In the genomic region with DNA sequence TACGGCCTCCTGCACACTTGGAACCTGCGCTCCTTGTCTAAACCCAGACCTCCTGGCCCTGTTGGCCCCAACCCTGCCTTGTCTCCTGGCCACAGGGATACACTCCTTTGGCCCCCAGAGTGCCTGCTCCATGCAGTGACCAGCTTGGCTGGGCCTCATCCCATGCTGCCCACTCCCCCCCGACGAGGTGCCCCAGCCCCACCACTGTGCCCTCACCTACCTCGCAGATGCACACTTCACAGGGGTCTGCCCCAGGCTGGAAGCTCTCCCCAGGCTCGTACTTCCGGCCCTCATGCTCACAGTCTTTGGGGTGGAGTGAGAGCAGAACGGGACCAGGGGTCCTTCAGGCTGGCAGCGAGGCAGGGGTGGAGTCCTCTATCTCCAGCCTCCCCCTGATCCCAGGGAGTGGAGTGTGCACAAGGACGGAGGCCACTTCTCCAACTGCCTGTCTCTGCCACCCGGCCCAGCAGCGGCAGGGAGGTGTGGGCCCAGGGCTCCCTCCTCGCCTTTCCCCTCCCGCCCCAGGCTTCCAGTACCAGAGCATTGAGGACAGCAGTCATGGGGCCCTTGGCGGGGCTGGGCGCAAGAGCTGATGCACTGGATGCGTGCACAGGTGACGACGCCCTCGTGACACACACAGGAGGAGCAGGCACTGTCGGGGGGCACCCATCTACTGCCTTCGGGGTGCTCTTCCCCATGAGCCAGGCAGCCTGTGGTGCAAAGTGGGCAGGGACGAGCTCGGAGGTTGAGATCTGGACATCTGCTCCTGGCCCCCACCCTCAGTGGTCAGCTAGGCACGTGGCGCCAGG, we compare ENCODE assay signal across 1 cellular context.
TF ChIP-seq lines count a peak whose summit lies in the region.

No MANE protein-coding gene starts in this region.

TF ChIP-seq in HepG2, 621 proteins besides CTCF, POLR2A, EP300 and RAD21:
- TF ChIP-seq ZNF101 (CRISPR knock-in tag; IDR thresholded peaks at IDR 0.05; ENCODE audit: borderline replicate concordance, low read depth) (no peak), POLR2AphosphoS2 (IDR thresholded peaks at IDR 0.05; ENCODE audit: low read depth, low read length) (no peak), NCOA1 (CRISPR knock-in tag; IDR thresholded peaks at IDR 0.05) (no peak), NR2F1 (CRISPR knock-in tag; IDR thresholded peaks at IDR 0.05) (no peak), CCDC6 (CRISPR knock-in tag; IDR thresholded peaks at IDR 0.05) (no peak), TBX2 (CRISPR knock-in tag; IDR thresholded peaks at IDR 0.05; ENCODE audit: borderline replicate concordance) (no peak), NONO (IDR thresholded peaks at IDR 0.05) (no peak), NONO (CRISPR knock-in tag; conservative IDR thresholded peaks at IDR 0.05) (no peak), AHR (CRISPR knock-in tag; IDR thresholded peaks at IDR 0.05) (no peak), JDP2 (CRISPR knock-in tag; IDR thresholded peaks at IDR 0.05; ENCODE audit: borderline replicate concordance) (no peak)
- TF ChIP-seq, protein P1, sequence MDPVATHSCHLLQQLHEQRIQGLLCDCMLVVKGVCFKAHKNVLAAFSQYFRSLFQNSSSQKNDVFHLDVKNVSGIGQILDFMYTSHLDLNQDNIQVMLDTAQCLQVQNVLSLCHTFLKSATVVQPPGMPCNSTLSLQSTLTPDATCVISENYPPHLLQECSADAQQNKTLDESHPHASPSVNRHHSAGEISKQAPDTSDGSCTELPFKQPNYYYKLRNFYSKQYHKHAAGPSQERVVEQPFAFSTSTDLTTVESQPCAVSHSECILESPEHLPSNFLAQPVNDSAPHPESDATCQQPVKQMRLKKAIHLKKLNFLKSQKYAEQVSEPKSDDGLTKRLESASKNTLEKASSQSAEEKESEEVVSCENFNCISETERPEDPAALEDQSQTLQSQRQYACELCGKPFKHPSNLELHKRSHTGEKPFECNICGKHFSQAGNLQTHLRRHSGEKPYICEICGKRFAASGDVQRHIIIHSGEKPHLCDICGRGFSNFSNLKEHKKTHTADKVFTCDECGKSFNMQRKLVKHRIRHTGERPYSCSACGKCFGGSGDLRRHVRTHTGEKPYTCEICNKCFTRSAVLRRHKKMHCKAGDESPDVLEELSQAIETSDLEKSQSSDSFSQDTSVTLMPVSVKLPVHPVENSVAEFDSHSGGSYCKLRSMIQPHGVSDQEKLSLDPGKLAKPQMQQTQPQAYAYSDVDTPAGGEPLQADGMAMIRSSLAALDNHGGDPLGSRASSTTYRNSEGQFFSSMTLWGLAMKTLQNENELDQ (CRISPR knock-in tag; IDR thresholded peaks at IDR 0.05; ENCODE audit: borderline replicate concordance) = no peak
- TF ChIP-seq, protein P2, sequence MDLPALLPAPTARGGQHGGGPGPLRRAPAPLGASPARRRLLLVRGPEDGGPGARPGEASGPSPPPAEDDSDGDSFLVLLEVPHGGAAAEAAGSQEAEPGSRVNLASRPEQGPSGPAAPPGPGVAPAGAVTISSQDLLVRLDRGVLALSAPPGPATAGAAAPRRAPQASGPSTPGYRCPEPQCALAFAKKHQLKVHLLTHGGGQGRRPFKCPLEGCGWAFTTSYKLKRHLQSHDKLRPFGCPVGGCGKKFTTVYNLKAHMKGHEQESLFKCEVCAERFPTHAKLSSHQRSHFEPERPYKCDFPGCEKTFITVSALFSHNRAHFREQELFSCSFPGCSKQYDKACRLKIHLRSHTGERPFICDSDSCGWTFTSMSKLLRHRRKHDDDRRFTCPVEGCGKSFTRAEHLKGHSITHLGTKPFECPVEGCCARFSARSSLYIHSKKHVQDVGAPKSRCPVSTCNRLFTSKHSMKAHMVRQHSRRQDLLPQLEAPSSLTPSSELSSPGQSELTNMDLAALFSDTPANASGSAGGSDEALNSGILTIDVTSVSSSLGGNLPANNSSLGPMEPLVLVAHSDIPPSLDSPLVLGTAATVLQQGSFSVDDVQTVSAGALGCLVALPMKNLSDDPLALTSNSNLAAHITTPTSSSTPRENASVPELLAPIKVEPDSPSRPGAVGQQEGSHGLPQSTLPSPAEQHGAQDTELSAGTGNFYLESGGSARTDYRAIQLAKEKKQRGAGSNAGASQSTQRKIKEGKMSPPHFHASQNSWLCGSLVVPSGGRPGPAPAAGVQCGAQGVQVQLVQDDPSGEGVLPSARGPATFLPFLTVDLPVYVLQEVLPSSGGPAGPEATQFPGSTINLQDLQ (CRISPR knock-in tag; IDR thresholded peaks at IDR 0.05) = no peak
- TF ChIP-seq, protein P3, sequence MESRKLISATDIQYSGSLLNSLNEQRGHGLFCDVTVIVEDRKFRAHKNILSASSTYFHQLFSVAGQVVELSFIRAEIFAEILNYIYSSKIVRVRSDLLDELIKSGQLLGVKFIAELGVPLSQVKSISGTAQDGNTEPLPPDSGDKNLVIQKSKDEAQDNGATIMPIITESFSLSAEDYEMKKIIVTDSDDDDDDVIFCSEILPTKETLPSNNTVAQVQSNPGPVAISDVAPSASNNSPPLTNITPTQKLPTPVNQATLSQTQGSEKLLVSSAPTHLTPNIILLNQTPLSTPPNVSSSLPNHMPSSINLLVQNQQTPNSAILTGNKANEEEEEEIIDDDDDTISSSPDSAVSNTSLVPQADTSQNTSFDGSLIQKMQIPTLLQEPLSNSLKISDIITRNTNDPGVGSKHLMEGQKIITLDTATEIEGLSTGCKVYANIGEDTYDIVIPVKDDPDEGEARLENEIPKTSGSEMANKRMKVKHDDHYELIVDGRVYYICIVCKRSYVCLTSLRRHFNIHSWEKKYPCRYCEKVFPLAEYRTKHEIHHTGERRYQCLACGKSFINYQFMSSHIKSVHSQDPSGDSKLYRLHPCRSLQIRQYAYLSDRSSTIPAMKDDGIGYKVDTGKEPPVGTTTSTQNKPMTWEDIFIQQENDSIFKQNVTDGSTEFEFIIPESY (CRISPR knock-in tag; IDR thresholded peaks at IDR 0.05) = no peak
